Comparison of ENCODE assay signal across 20 cellular contexts in the genomic region with DNA sequence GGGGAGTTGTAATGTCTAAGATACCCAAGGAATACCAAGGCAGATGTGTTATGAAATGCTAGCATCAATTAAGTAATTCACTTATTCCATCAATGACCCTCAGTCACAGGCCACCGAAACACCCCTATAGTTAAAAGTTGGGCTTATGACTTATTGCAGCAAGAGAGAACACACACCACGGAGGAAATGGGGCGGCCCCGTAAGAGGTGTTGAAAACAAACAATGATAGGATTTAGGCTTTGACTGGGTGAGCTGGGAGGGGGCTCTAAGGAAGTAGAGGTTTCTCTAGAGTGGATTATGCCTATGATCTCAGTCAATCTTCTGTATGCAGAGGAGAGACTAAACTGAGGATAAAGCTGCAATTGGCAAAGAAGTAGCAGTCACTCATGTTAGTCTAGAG. TPM values are rescaled to one million over a fixed set of nuclear protein-coding genes. Genes with fewer than 3 reads are reported as not detected.
DNase-seq lines count a peak whose midpoint lies in the region; ATAC-seq and TF ChIP-seq lines count a peak whose summit lies in the region.
"Had no signal": no experiment of that assay in that cellular context is flagged by ENCODE, and none has a peak within 500 bp of the region (broad histone marks: within the 10 kb centered on the region; RNA-seq: fewer than 3 reads in every experiment).

No MANE protein-coding gene starts in this region.

- no peak for DNase-seq in activated T-cell treated with anti-CD3 and anti-CD28 coated beads, Interleukin-2, amount 50 U/mL, for 24 hours
- no peak for DNase-seq in activated T-cell treated with anti-CD3 and anti-CD28 coated beads, Interleukin-2, amount 50 U/mL, for 1 hour
- DNase-seq in DND-41 (no peak), neural progenitor cell (ENCODE audit: low spot score) (peak; percentile 26), NCI-H2171 treated with DMSO at 0.1 percent for 48 hours (lab: John Stamatoyannopoulos, UW) (no peak)
- DNase-seq: Calu3; CD4-positive, alpha-beta memory T cell; EL; Karpas-422; NCI-H1436; NCI-H2029; NCI-H2171; NCI-H446; NCI-H69; SHP77 had no signal

- H3K4me3 ChIP-seq in DND-41 (ENCODE audit: low read depth in 1 of 2, low read length in 2 of 2) = no peak overlapping the region
- H3K4me3 ChIP-seq in neural progenitor cell = no peak overlapping the region
- H3K4me3 ChIP-seq: GM12878, HAP-1 had no signal

- H3F3A ChIP-seq in neural progenitor cell (ENCODE audit: low read depth) = peaks cover 19% of the 10 kb centered on the region

- H3K27ac ChIP-seq in DND-41 (ENCODE audit: low read length) = no peak overlapping the region
- no peak overlapping the region for H3K27ac ChIP-seq in neural progenitor cell

- H3K4me1 Mint-ChIP-seq in activated T-cell treated with anti-CD3 and anti-CD28 coated beads, Interleukin-2, amount 50 U/mL, for 24 hours (ENCODE audit: low read depth) = peaks cover 25% of the 10 kb centered on the region
- H3K4me1 Mint-ChIP-seq in activated naive CD8-positive, alpha-beta T cell (ENCODE audit: low read depth) = peaks cover 38% of the 10 kb centered on the region
- H3K4me1 Mint-ChIP-seq in neural progenitor cell = peaks cover 14% of the 10 kb centered on the region
- H3K4me1 Mint-ChIP-seq: IgD-negative memory B cell had no signal

- ATAC-seq in DND-41 (ENCODE audit: insufficient read depth, low read depth) = peak; percentile 37; the same call in 1 of the 3 replicates
- ATAC-seq in HG03095 (IDR thresholded peaks at IDR 0.05; ENCODE audit: unreplicated experiment) = no peak
- ATAC-seq: GM12878 had no signal

- H3K79me2 ChIP-seq in DND-41 (ENCODE audit: insufficient read depth, low read length) (no peaks in the 10 kb centered on the region), neural progenitor cell (ENCODE audit: low read depth) (no peaks in the 10 kb centered on the region)

- H2AFZ ChIP-seq in DND-41 (ENCODE audit: low read depth, low read length) (no peak overlapping the region), neural progenitor cell (replicated peaks) (no peak overlapping the region)

- H4K20me1 ChIP-seq in DND-41 (ENCODE audit: insufficient read depth, low read length) = no peaks in the 10 kb centered on the region
- no peaks in the 10 kb centered on the region for H4K20me1 ChIP-seq in neural progenitor cell (ENCODE audit: low read depth)

- H3K27me3 Mint-ChIP-seq in activated T-cell treated with anti-CD3 and anti-CD28 coated beads, Interleukin-2, amount 50 U/mL, for 24 hours = no peaks in the 10 kb centered on the region
- H3K27me3 Mint-ChIP-seq in activated naive CD8-positive, alpha-beta T cell = no peaks in the 10 kb centered on the region
- H3K27me3 Mint-ChIP-seq in neural progenitor cell (ENCODE audit: insufficient read depth, low read depth) = peaks cover 5% of the 10 kb centered on the region
- H3K27me3 Mint-ChIP-seq: CD4-positive, alpha-beta memory T cell had no signal

- H3K9me3 ChIP-seq in DND-41 (ENCODE audit: insufficient read depth, low read length, severe bottlenecking) = no peaks in the 10 kb centered on the region
- H3K9me3 ChIP-seq in neural progenitor cell (ENCODE audit: low read depth) = no peaks in the 10 kb centered on the region
- H3K9me3 ChIP-seq: HAP-1 had no signal

- H3K36me3 ChIP-seq in DND-41 (ENCODE audit: insufficient read depth, low read length) (no peaks in the 10 kb centered on the region), neural progenitor cell (no peaks in the 10 kb centered on the region)
- H3K36me3 ChIP-seq: HAP-1 had no signal

- peaks cover 13% of the 10 kb centered on the region for H3K36me3 Mint-ChIP-seq in activated T-cell treated with anti-CD3 and anti-CD28 coated beads, Interleukin-2, amount 50 U/mL, for 24 hours (ENCODE audit: low read depth)
- H3K36me3 Mint-ChIP-seq in activated naive CD8-positive, alpha-beta T cell = peaks cover 32% of the 10 kb centered on the region
- H3K36me3 Mint-ChIP-seq in neural progenitor cell = no peaks in the 10 kb centered on the region
- H3K36me3 Mint-ChIP-seq: IgD-negative memory B cell had no signal

- H3K4me1 ChIP-seq in DND-41 (ENCODE audit: insufficient read depth, low read length) (no peaks in the 10 kb centered on the region), neural progenitor cell (peaks cover 19% of the 10 kb centered on the region)

- no peak overlapping the region for H3K4me2 ChIP-seq in DND-41 (ENCODE audit: insufficient read depth, low read length)
- no peak overlapping the region for H3K4me2 ChIP-seq in neural progenitor cell

- peak overlapping the region; percentile 26 for H3K27ac Mint-ChIP-seq in activated T-cell treated with anti-CD3 and anti-CD28 coated beads, Interleukin-2, amount 50 U/mL, for 24 hours
- H3K27ac Mint-ChIP-seq in activated naive CD8-positive, alpha-beta T cell = no peak overlapping the region
- no peak overlapping the region for H3K27ac Mint-ChIP-seq in neural progenitor cell
- H3K27ac Mint-ChIP-seq: IgD-negative memory B cell had no signal

- H3K27me3 ChIP-seq in DND-41 (ENCODE audit: insufficient read depth, low read length, poor library complexity) (no peaks in the 10 kb centered on the region), neural progenitor cell (no peaks in the 10 kb centered on the region)

- no peak overlapping the region for H3K4me3 Mint-ChIP-seq in activated T-cell treated with anti-CD3 and anti-CD28 coated beads, Interleukin-2, amount 50 U/mL, for 24 hours
- peak overlapping the region; percentile 11 for H3K4me3 Mint-ChIP-seq in activated naive CD8-positive, alpha-beta T cell
- H3K4me3 Mint-ChIP-seq in neural progenitor cell = no peak overlapping the region
- H3K4me3 Mint-ChIP-seq: CD4-positive, alpha-beta memory T cell; IgD-negative memory B cell had no signal

- H3K9ac ChIP-seq in DND-41 (ENCODE audit: low read depth, low read length) (no peak overlapping the region), neural progenitor cell (no peak overlapping the region)

- TF ChIP-seq CTCF in DND-41 (IDR thresholded peaks at IDR 0.05; ENCODE audit: borderline replicate concordance, extremely low read depth, low read length, poor library complexity, severe bottlenecking) = no peak
- no peak for TF ChIP-seq CTCF in neural progenitor cell (IDR thresholded peaks at IDR 0.05)

- no peaks in the 10 kb centered on the region for H3K9me3 Mint-ChIP-seq in activated T-cell treated with anti-CD3 and anti-CD28 coated beads, Interleukin-2, amount 50 U/mL, for 24 hours
- no peaks in the 10 kb centered on the region for H3K9me3 Mint-ChIP-seq in activated naive CD8-positive, alpha-beta T cell (ENCODE audit: low read depth)
- no peaks in the 10 kb centered on the region for H3K9me3 Mint-ChIP-seq in neural progenitor cell
- H3K9me3 Mint-ChIP-seq: CD4-positive, alpha-beta memory T cell; IgD-negative memory B cell had no signal

RNA-seq across cellular contexts. Expression of a gene that starts 45.4 kb away (rescaled TPM):
- 3.5 TPM in 2 replicates for total RNA-seq in neural progenitor cell (ENCODE audit: low replicate concordance)
